1 cellular context compared by ENCODE assay signal in genomic region chr3:196227086-196227485, GRCh38.
TF ChIP-seq lines count a peak whose summit lies in the region.

No MANE protein-coding gene starts in this region.

TF ChIP-seq in H1, 55 proteins besides CTCF, POLR2A, EP300 and RAD21:
- TF ChIP-seq HDAC6 (IDR thresholded peaks at IDR 0.05; ENCODE audit: low read depth, low read length) (no peak), CHD7 (IDR thresholded peaks at IDR 0.05; ENCODE audit: insufficient replicate concordance, low read length) (no peak), CREB1 (IDR thresholded peaks at IDR 0.05) (no peak), RFX5 (IDR thresholded peaks at IDR 0.05; ENCODE audit: borderline replicate concordance, low read depth, low read length) (no peak), SAP30 (IDR thresholded peaks at IDR 0.05; ENCODE audit: insufficient read depth, insufficient replicate concordance, low read length) (no peak), POLR2AphosphoS5 (IDR thresholded peaks at IDR 0.05; ENCODE audit: low read depth, low read length) (no peak), SP2 (IDR thresholded peaks at IDR 0.05; ENCODE audit: low read length) (no peak), SP4 (IDR thresholded peaks at IDR 0.05; ENCODE audit: low read length) (no peak), TBP (IDR thresholded peaks at IDR 0.05; ENCODE audit: low read depth, low read length) (no peak), CHD2 (IDR thresholded peaks at IDR 0.05; ENCODE audit: low read length) (no peak), E2F6 (IDR thresholded peaks at IDR 0.05) (no peak), POU5F1 (IDR thresholded peaks at IDR 0.05; ENCODE audit: low read depth, low read length) (no peak), MAFK (IDR thresholded peaks at IDR 0.05; ENCODE audit: low read depth, low read length) (no peak)
